Comparison of ENCODE assay signal across 8 cellular contexts in the genomic region with DNA sequence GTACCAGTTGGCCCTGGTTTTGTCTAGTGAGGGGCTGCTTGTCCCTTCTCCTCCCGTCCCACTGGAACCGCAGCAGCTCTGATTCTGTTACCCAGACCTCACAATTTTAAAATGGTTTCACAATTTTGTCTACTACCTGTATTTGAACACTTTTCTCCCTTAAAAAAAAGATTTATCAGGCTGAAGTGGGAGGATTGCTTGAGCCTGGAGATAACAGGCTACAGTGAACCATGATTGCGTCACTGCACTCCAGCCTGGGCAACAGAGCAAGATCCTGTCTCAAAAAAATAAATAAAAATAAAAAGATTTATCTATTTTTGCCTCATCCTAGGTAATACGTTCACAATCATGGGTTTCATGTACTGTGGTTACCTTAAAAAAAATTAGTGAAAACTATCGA. TPM values are rescaled to one million over a fixed set of nuclear protein-coding genes. Genes with fewer than 3 reads are reported as not detected.
DNase-seq lines count a peak whose midpoint lies in the region; ATAC-seq and TF ChIP-seq lines count a peak whose summit lies in the region.

No MANE protein-coding gene starts in this region.

- H2BK120ac ChIP-seq in neuronal stem cell (ENCODE audit: low read depth, low read length): no peak overlapping the region

- peak overlapping the region; percentile 99 for H3K27ac Mint-ChIP-seq in CD4-positive, alpha-beta T cell
- H3K27ac Mint-ChIP-seq in effector memory CD8-positive, alpha-beta T cell: peak overlapping the region; percentile 91 to 99

- no peaks in the 10 kb centered on the region for H4K20me1 ChIP-seq in OCI-LY3 (ENCODE audit: insufficient read depth, low read length)

- H3K36me3 ChIP-seq in OCI-LY3 (replicated peaks; ENCODE audit: low read depth, low read length): peaks cover 13% of the 10 kb centered on the region
- H3K36me3 ChIP-seq in neuronal stem cell (replicated peaks in 1 of 2; ENCODE audit: control insufficient read depth in 2 of 2, insufficient read depth in 2 of 2, low read length in 2 of 2): peaks cover 9 to 21% of the 10 kb centered on the region in 2 donors

- peaks cover 28% of the 10 kb centered on the region for H3K4me1 Mint-ChIP-seq in CD4-positive, alpha-beta T cell (ENCODE audit: low read depth)
- H3K4me1 Mint-ChIP-seq in effector memory CD8-positive, alpha-beta T cell (ENCODE audit: low read depth in 2 of 2): peaks cover 18 to 22% of the 10 kb centered on the region in 2 donors

- no peak overlapping the region for H2BK5ac ChIP-seq in neuronal stem cell (ENCODE audit: low read length)

- no peaks in the 10 kb centered on the region for H3K9me3 ChIP-seq in CD4-positive, alpha-beta T cell (ENCODE audit: control insufficient read depth, low read length)
- H3K9me3 ChIP-seq in OCI-LY3 (ENCODE audit: insufficient read depth, low read length) (no peaks in the 10 kb centered on the region), neuronal stem cell (replicated peaks in 1 of 2; ENCODE audit: control insufficient read depth in 2 of 2, insufficient read depth in 1 of 2, low read depth in 1 of 2, low read length in 2 of 2) (peaks cover 0 to 4% of the 10 kb centered on the region in 2 donors)

- H3K4me1 ChIP-seq in OCI-LY3 (ENCODE audit: low read length) (peaks cover 19% of the 10 kb centered on the region), neuronal stem cell (ENCODE audit: control insufficient read depth in 2 of 2, insufficient read depth in 1 of 2, low read depth in 1 of 2, low read length in 2 of 2) (peaks cover 8 to 15% of the 10 kb centered on the region in 2 donors)

- WGBS in neuronal stem cell (ENCODE audit: extremely low coverage in 2 of 2, insufficient read length in 2 of 2, insufficient replicate concordance in 1 of 2), 2 donors: no CpG with 5 or more reads among the region's 5 CpGs

- no peak overlapping the region for H3K14ac ChIP-seq in neuronal stem cell (ENCODE audit: low read length)

- H2BK15ac ChIP-seq in neuronal stem cell (ENCODE audit: low read length): no peak overlapping the region

- peaks cover 21% of the 10 kb centered on the region for H3K79me2 ChIP-seq in OCI-LY3 (ENCODE audit: low read length)

- intact Hi-C loops in CD4-positive, alpha-beta T cell (cut with DNase I, micrococcal nuclease): loop anchor here (2.0 to 5.0 kb wide), 4 partner anchors 110 to 1595 kb away; a partner anchor contains a TSS

- H3K4me3 ChIP-seq in OCI-LY3 (ENCODE audit: low read length) (peak overlapping the region; percentile 83), neuronal stem cell (ENCODE audit: low read length in 2 of 2) (peak overlapping the region; percentile 81 to 98)

- CTCF ChIA-PET in CD4-positive, alpha-beta T cell (lab: Charles Lee): interaction anchor here (1.3 kb wide), 1 partner anchor 24 kb away, joined by 3 read pairs; no protein-coding TSS in a partner anchor

- H3K18ac ChIP-seq in neuronal stem cell (ENCODE audit: low read length): peak overlapping the region; percentile 95

- H4K91ac ChIP-seq in neuronal stem cell (ENCODE audit: low read depth, low read length, poor library complexity): peak overlapping the region; percentile 32

- DNase-seq in CD4-positive, alpha-beta T cell: no peak
- DNase-seq in effector memory CD8-positive, alpha-beta T cell: no peak
- no peak for DNase-seq in neuronal stem cell (ENCODE audit: low spot score)
- DNase-seq in SIG-M5 (lab: John Stamatoyannopoulos, UW): no peak
- no peak for DNase-seq in NCI-H1436 treated with DMSO at 0.1 percent for 48 hours (lab: John Stamatoyannopoulos, UW)
- DNase-seq in HuH-7 (ENCODE audit: low spot score): no peak

- H3K4ac ChIP-seq in neuronal stem cell (ENCODE audit: low read length): no peak overlapping the region

- H2AFZ ChIP-seq in OCI-LY3 (ENCODE audit: low read depth, low read length) (no peak overlapping the region; the same call in 1 of the 2 replicates), neuronal stem cell (ENCODE audit: low read length) (peak overlapping the region; percentile 93)

- H3K23ac ChIP-seq in neuronal stem cell (ENCODE audit: low read depth, low read length, poor library complexity): no peak overlapping the region

- H3K4me3 Mint-ChIP-seq in CD4-positive, alpha-beta T cell: peak overlapping the region; percentile 58
- H3K4me3 Mint-ChIP-seq in effector memory CD8-positive, alpha-beta T cell: peak overlapping the region in 1 of 2 donors; percentile 100

- POLR2A ChIA-PET in CD4-positive, alpha-beta T cell (lab: Charles Lee): interaction anchor here (2.8 kb wide), 1 partner anchor 15 kb away, joined by 44 read pairs; a partner anchor contains a TSS

- peaks cover 24% of the 10 kb centered on the region for H3K36me3 Mint-ChIP-seq in CD4-positive, alpha-beta T cell (ENCODE audit: low read depth)
- H3K36me3 Mint-ChIP-seq in effector memory CD8-positive, alpha-beta T cell (ENCODE audit: insufficient read depth): peaks cover 12% of the 10 kb centered on the region

- H3K9me3 Mint-ChIP-seq in CD4-positive, alpha-beta T cell: no peaks in the 10 kb centered on the region
- no peaks in the 10 kb centered on the region for H3K9me3 Mint-ChIP-seq in effector memory CD8-positive, alpha-beta T cell

- no peak overlapping the region for H4K8ac ChIP-seq in neuronal stem cell (ENCODE audit: low read depth, low read length)

- H3K27me3 Mint-ChIP-seq in CD4-positive, alpha-beta T cell: no peaks in the 10 kb centered on the region
- no peaks in the 10 kb centered on the region for H3K27me3 Mint-ChIP-seq in effector memory CD8-positive, alpha-beta T cell

- H3K9ac ChIP-seq in OCI-LY3 (ENCODE audit: low read length): peak overlapping the region; percentile 85
- H3K9ac ChIP-seq in neuronal stem cell (ENCODE audit: low read depth, low read length, poor library complexity): no peak overlapping the region

- no peak overlapping the region for H2BK12ac ChIP-seq in neuronal stem cell (ENCODE audit: low read length)

- H3K4me2 ChIP-seq in OCI-LY3 (ENCODE audit: low read length): peak overlapping the region; percentile 83
- H3K4me2 ChIP-seq in neuronal stem cell (ENCODE audit: insufficient read depth, low read length, poor library complexity, severe bottlenecking): peak overlapping the region; percentile 94

- no peaks in the 10 kb centered on the region for H3K27me3 ChIP-seq in CD4-positive, alpha-beta T cell (ENCODE audit: control insufficient read depth, insufficient read depth, low read length)
- H3K27me3 ChIP-seq in OCI-LY3 (ENCODE audit: low read depth, low read length) (no peaks in the 10 kb centered on the region), neuronal stem cell (ENCODE audit: control insufficient read depth in 3 of 3, insufficient read depth in 3 of 3, low read depth in 1 of 3, low read length in 3 of 3) (no peaks in the 10 kb centered on the region)

- no peak for ATAC-seq in CD4-positive, alpha-beta T cell (ENCODE audit: poor library complexity)
- no peak for ATAC-seq in effector memory CD8-positive, alpha-beta T cell (replicated peaks)
- ATAC-seq in GM21360 (IDR thresholded peaks at IDR 0.05; ENCODE audit: unreplicated experiment): no peak

- H2AK5ac ChIP-seq in neuronal stem cell (ENCODE audit: low read depth, low read length): peak overlapping the region; percentile 98

- peaks cover 13% of the 10 kb centered on the region for H3K79me1 ChIP-seq in neuronal stem cell (ENCODE audit: low read depth, low read length)

- TF ChIP-seq CTCF in CD4-positive, alpha-beta T cell (IDR thresholded peaks at IDR 0.05): no peak
- TF ChIP-seq CTCF in OCI-LY3 (IDR thresholded peaks at IDR 0.05; ENCODE audit: low read depth, low read length): no peak

- H3K27ac ChIP-seq in CD4-positive, alpha-beta T cell (ENCODE audit: low read depth, low read length): peak overlapping the region; percentile 82
- peak overlapping the region; percentile 79 for H3K27ac ChIP-seq in OCI-LY3 (ENCODE audit: low read length)
- peak overlapping the region; percentile 11 for H3K27ac ChIP-seq in neuronal stem cell (replicated peaks; ENCODE audit: low read length)

RNA-seq across cellular contexts. Expression of a gene that starts 1.4 kb away (rescaled TPM):
- 10 to 100 TPM; 21.0 to 21.6 TPM for total RNA-seq in CD4-positive, alpha-beta T cell
- polyA plus RNA-seq in neuronal stem cell (2013, experiment 1 of 2): 14.0 TPM
- polyA plus RNA-seq in neuronal stem cell (2013, experiment 2 of 2): 14.4 TPM

RNA-seq across cellular contexts. Expression of a gene that starts 15.1 kb away (rescaled TPM):
- 1 to 10 TPM; 4.1 to 4.7 TPM for total RNA-seq in CD4-positive, alpha-beta T cell
- polyA plus RNA-seq in neuronal stem cell (2013, experiment 1 of 2): 11.4 TPM
- 11.5 TPM for polyA plus RNA-seq in neuronal stem cell (2013, experiment 2 of 2)

RNA-seq across cellular contexts. Expression of a gene that starts 23.2 kb away (rescaled TPM):
- total RNA-seq in CD4-positive, alpha-beta T cell: not detected
- polyA plus RNA-seq in neuronal stem cell (2013, experiment 1 of 2): 5.9 TPM
- 5.6 TPM for polyA plus RNA-seq in neuronal stem cell (2013, experiment 2 of 2)

RNA-seq across cellular contexts. Expression of a gene that starts 24.4 kb away (rescaled TPM):
- 10 to 100 TPM; 63.3 to 65.0 TPM for total RNA-seq in CD4-positive, alpha-beta T cell
- 58.0 TPM for polyA plus RNA-seq in neuronal stem cell (2013, experiment 1 of 2)
- polyA plus RNA-seq in neuronal stem cell (2013, experiment 2 of 2): 59.5 TPM

RNA-seq across cellular contexts. Expression of a gene that starts 27.3 kb away (rescaled TPM):
- total RNA-seq in CD4-positive, alpha-beta T cell: not detected
- polyA plus RNA-seq in neuronal stem cell (2013, experiment 1 of 2): 0.11 TPM
- polyA plus RNA-seq in neuronal stem cell (2013, experiment 2 of 2): 0.12 TPM

Comparison
In these comparisons a context has a peak if more than half of its experiments do, and no peak if none do; other contexts are left out.
1. H3K27ac ChIP-seq: peak in every context shown above with its lines; median percentile 82 in CD4-positive, alpha-beta T cell; 79 in OCI-LY3; 11 in neuronal stem cell.